Comparison of ENCODE assay signal across 1 cellular context in the genomic region with DNA sequence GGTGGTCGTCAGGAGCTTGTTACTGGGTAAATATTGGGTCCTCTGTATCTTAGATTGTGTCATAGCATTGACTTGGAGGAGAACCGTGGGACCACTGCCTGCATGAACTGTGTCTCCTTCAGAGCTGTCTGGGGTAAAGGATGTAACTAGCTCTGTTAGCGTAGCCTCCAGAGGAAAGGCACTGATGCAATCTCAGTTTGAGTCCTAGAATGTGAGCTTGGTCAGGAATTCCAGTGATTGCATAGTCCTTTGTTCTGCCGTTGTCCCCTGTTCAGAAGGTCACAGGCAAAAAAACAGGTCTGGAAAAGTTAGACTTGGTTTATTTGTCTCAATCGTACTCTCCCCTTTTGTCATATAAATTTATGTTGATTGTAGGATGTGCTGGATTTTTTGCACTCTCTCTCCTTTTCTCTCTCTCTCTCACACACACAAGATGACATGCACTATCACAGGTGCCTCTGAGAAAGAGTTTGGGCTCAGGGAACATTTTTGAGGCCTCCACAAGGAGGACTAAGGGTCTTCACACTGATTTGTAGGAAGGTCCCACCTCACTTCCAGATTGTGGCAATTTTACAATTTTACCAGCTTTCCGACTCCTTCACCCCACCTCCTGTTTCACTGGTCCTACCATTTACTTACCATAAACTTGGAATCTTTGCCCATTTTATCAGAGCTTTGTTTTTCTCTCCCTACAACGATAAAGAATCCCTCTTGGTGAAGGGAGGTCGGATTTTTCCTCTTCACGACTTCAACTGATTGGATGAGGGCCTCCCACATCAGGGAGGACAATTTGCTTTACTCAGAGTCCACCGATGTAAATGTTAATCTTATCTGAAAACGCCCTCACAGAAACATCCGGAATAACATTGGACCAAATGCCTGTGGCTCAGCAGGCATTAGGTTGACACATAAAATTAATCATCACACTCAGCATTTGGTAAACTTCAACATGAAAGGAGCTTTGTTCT.
TF ChIP-seq lines count a peak whose summit lies in the region.

No MANE protein-coding gene starts in this region.

TF ChIP-seq in HepG2, 621 proteins besides CTCF, POLR2A, EP300 and RAD21 (continued from another document and continues in another):
- TF ChIP-seq ZNF30 (CRISPR knock-in tag; IDR thresholded peaks at IDR 0.05) = no peak
- TF ChIP-seq ZFYVE20 (CRISPR knock-in tag; IDR thresholded peaks at IDR 0.05; ENCODE audit: borderline replicate concordance, low read depth) = no peak
- TF ChIP-seq, protein P1, sequence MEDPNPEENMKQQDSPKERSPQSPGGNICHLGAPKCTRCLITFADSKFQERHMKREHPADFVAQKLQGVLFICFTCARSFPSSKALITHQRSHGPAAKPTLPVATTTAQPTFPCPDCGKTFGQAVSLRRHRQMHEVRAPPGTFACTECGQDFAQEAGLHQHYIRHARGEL (CRISPR knock-in tag; IDR thresholded peaks at IDR 0.05) = 0 out of 2 replicates have a peak, but pooled peaks have one; percentile 55
- TF ChIP-seq, protein P2, sequence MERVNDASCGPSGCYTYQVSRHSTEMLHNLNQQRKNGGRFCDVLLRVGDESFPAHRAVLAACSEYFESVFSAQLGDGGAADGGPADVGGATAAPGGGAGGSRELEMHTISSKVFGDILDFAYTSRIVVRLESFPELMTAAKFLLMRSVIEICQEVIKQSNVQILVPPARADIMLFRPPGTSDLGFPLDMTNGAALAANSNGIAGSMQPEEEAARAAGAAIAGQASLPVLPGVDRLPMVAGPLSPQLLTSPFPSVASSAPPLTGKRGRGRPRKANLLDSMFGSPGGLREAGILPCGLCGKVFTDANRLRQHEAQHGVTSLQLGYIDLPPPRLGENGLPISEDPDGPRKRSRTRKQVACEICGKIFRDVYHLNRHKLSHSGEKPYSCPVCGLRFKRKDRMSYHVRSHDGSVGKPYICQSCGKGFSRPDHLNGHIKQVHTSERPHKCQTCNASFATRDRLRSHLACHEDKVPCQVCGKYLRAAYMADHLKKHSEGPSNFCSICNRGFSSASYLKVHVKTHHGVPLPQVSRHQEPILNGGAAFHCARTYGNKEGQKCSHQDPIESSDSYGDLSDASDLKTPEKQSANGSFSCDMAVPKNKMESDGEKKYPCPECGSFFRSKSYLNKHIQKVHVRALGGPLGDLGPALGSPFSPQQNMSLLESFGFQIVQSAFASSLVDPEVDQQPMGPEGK (CRISPR knock-in tag; IDR thresholded peaks at IDR 0.05) = peak; percentile 75
- no peak for TF ChIP-seq DNMT3B (CRISPR knock-in tag; conservative IDR thresholded peaks at IDR 0.05)
- no peak for TF ChIP-seq ZNF441 (CRISPR knock-in tag; IDR thresholded peaks at IDR 0.05; ENCODE audit: borderline replicate concordance)
- TF ChIP-seq, protein P3, sequence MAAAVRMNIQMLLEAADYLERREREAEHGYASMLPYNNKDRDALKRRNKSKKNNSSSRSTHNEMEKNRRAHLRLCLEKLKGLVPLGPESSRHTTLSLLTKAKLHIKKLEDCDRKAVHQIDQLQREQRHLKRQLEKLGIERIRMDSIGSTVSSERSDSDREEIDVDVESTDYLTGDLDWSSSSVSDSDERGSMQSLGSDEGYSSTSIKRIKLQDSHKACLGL (CRISPR knock-in tag; IDR thresholded peaks at IDR 0.05) = no peak
- no peak for TF ChIP-seq MAFG (CRISPR knock-in tag; IDR thresholded peaks at IDR 0.05)
- TF ChIP-seq ZNF605 (CRISPR knock-in tag; IDR thresholded peaks at IDR 0.05) = peak; percentile 58
- no peak for TF ChIP-seq ZMYM2 (CRISPR knock-in tag; IDR thresholded peaks at IDR 0.05)
- TF ChIP-seq, protein P4, sequence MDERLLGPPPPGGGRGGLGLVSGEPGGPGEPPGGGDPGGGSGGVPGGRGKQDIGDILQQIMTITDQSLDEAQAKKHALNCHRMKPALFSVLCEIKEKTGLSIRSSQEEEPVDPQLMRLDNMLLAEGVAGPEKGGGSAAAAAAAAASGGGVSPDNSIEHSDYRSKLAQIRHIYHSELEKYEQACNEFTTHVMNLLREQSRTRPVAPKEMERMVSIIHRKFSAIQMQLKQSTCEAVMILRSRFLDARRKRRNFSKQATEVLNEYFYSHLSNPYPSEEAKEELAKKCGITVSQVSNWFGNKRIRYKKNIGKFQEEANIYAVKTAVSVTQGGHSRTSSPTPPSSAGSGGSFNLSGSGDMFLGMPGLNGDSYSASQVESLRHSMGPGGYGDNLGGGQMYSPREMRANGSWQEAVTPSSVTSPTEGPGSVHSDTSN (CRISPR knock-in tag; IDR thresholded peaks at IDR 0.05) = no peak
- no peak for TF ChIP-seq ZNF496 (CRISPR knock-in tag; IDR thresholded peaks at IDR 0.05; ENCODE audit: insufficient replicate concordance)
- TF ChIP-seq, protein P5, sequence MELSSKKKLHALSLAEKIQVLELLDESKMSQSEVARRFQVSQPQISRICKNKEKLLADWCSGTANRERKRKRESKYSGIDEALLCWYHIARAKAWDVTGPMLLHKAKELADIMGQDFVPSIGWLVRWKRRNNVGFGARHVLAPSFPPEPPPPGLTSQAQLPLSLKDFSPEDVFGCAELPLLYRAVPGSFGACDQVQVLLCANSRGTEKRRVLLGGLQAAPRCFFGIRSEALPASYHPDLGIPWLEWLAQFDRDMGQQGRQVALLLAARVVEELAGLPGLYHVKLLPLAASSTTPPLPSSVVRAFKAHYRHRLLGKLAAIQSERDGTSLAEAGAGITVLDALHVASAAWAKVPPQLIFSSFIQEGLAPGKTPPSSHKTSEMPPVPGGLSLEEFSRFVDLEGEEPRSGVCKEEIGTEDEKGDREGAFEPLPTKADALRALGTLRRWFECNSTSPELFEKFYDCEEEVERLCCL (CRISPR knock-in tag; IDR thresholded peaks at IDR 0.05; ENCODE audit: borderline replicate concordance) = no peak
- no peak; the same call in 1 of the 2 replicates for TF ChIP-seq ZNF225 (CRISPR knock-in tag; IDR thresholded peaks at IDR 0.05)
- TF ChIP-seq, protein P6, sequence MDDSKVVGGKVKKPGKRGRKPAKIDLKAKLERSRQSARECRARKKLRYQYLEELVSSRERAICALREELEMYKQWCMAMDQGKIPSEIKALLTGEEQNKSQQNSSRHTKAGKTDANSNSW (CRISPR knock-in tag; IDR thresholded peaks at IDR 0.05; ENCODE audit: borderline replicate concordance) = no peak
- TF ChIP-seq, protein P7, sequence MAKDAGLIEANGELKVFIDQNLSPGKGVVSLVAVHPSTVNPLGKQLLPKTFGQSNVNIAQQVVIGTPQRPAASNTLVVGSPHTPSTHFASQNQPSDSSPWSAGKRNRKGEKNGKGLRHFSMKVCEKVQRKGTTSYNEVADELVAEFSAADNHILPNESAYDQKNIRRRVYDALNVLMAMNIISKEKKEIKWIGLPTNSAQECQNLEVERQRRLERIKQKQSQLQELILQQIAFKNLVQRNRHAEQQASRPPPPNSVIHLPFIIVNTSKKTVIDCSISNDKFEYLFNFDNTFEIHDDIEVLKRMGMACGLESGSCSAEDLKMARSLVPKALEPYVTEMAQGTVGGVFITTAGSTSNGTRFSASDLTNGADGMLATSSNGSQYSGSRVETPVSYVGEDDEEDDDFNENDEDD (CRISPR knock-in tag; IDR thresholded peaks at IDR 0.05; ENCODE audit: borderline replicate concordance) = peak; percentile 47; the same call in 1 of the 2 replicates
- peak; percentile 95 for TF ChIP-seq ASH2L (IDR thresholded peaks at IDR 0.05; ENCODE audit: insufficient read length, low read depth, low read length)
- peak; percentile 77; the same call in 1 of the 2 replicates for TF ChIP-seq SMAD3 (CRISPR knock-in tag; IDR thresholded peaks at IDR 0.05)
- no peak for TF ChIP-seq DR1 (CRISPR knock-in tag; IDR thresholded peaks at IDR 0.05)
- TF ChIP-seq ZNF7 (CRISPR knock-in tag; IDR thresholded peaks at IDR 0.05) = peak; percentile 24; the same call in 1 of the 2 replicates
- TF ChIP-seq ZEB1 (IDR thresholded peaks at IDR 0.05; ENCODE audit: insufficient replicate concordance, low read depth) = peak; percentile 50
- TF ChIP-seq ZNF629 (CRISPR knock-in tag; conservative IDR thresholded peaks at IDR 0.05) = peak; percentile 4; the same call in 1 of the 2 replicates
- 0 out of 2 replicates have a peak, but pooled peaks have one; percentile 62 for TF ChIP-seq ZBTB8A (CRISPR knock-in tag; IDR thresholded peaks at IDR 0.05; ENCODE audit: borderline replicate concordance, low read depth)
- TF ChIP-seq ATM (IDR thresholded peaks at IDR 0.05; ENCODE audit: borderline replicate concordance) = no peak
- TF ChIP-seq EZH2 (conservative IDR thresholded peaks at IDR 0.05; ENCODE audit: low read depth, low read length) = no peak
- peak; percentile 30; the same call in 1 of the 2 replicates for TF ChIP-seq SMC3 (IDR thresholded peaks at IDR 0.05; ENCODE audit: low read length)
- TF ChIP-seq ZNF772 (CRISPR knock-in tag; IDR thresholded peaks at IDR 0.05) = no peak; the same call in 1 of the 2 replicates
- TF ChIP-seq, protein P8, sequence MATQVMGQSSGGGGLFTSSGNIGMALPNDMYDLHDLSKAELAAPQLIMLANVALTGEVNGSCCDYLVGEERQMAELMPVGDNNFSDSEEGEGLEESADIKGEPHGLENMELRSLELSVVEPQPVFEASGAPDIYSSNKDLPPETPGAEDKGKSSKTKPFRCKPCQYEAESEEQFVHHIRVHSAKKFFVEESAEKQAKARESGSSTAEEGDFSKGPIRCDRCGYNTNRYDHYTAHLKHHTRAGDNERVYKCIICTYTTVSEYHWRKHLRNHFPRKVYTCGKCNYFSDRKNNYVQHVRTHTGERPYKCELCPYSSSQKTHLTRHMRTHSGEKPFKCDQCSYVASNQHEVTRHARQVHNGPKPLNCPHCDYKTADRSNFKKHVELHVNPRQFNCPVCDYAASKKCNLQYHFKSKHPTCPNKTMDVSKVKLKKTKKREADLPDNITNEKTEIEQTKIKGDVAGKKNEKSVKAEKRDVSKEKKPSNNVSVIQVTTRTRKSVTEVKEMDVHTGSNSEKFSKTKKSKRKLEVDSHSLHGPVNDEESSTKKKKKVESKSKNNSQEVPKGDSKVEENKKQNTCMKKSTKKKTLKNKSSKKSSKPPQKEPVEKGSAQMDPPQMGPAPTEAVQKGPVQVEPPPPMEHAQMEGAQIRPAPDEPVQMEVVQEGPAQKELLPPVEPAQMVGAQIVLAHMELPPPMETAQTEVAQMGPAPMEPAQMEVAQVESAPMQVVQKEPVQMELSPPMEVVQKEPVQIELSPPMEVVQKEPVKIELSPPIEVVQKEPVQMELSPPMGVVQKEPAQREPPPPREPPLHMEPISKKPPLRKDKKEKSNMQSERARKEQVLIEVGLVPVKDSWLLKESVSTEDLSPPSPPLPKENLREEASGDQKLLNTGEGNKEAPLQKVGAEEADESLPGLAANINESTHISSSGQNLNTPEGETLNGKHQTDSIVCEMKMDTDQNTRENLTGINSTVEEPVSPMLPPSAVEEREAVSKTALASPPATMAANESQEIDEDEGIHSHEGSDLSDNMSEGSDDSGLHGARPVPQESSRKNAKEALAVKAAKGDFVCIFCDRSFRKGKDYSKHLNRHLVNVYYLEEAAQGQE (IDR thresholded peaks at IDR 0.05; ENCODE audit: borderline replicate concordance in 1 of 2, low read depth in 1 of 2, low read length in 2 of 2) = 0 out of 4 replicates have a peak, but pooled peaks of 1 of the 2 experiments have one; percentile 63
- TF ChIP-seq NRL (CRISPR knock-in tag; IDR thresholded peaks at IDR 0.05; ENCODE audit: borderline replicate concordance) = no peak
- TF ChIP-seq NR3C1 (CRISPR knock-in tag; IDR thresholded peaks at IDR 0.05) = no peak
- no peak for TF ChIP-seq CBX2 (IDR thresholded peaks at IDR 0.05; ENCODE audit: low read depth, low read length)
- TF ChIP-seq CBX2 (CRISPR knock-in tag; IDR thresholded peaks at IDR 0.05; ENCODE audit: low read depth) = no peak; the same call in 1 of the 2 replicates
- peak; percentile 68 for TF ChIP-seq CREM (IDR thresholded peaks at IDR 0.05)
- no peak for TF ChIP-seq CREM (CRISPR knock-in tag; IDR thresholded peaks at IDR 0.05)
- peak; percentile 67 for TF ChIP-seq ERF (CRISPR knock-in tag; IDR thresholded peaks at IDR 0.05)
- TF ChIP-seq, protein P9, sequence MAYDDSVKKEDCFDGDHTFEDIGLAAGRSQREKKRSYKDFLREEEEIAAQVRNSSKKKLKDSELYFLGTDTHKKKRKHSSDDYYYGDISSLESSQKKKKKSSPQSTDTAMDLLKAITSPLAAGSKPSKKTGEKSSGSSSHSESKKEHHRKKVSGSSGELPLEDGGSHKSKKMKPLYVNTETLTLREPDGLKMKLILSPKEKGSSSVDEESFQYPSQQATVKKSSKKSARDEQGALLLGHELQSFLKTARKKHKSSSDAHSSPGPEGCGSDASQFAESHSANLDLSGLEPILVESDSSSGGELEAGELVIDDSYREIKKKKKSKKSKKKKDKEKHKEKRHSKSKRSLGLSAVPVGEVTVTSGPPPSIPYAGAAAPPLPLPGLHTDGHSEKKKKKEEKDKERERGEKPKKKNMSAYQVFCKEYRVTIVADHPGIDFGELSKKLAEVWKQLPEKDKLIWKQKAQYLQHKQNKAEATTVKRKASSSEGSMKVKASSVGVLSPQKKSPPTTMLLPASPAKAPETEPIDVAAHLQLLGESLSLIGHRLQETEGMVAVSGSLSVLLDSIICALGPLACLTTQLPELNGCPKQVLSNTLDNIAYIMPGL (CRISPR knock-in tag; IDR thresholded peaks at IDR 0.05; ENCODE audit: borderline replicate concordance in 1 of 2, low read depth in 1 of 2) = no peak; a peak in 1 of 4 replicates
- TF ChIP-seq ZNF326 (CRISPR knock-in tag; IDR thresholded peaks at IDR 0.05; ENCODE audit: borderline replicate concordance) = no peak
- TF ChIP-seq, protein P10, sequence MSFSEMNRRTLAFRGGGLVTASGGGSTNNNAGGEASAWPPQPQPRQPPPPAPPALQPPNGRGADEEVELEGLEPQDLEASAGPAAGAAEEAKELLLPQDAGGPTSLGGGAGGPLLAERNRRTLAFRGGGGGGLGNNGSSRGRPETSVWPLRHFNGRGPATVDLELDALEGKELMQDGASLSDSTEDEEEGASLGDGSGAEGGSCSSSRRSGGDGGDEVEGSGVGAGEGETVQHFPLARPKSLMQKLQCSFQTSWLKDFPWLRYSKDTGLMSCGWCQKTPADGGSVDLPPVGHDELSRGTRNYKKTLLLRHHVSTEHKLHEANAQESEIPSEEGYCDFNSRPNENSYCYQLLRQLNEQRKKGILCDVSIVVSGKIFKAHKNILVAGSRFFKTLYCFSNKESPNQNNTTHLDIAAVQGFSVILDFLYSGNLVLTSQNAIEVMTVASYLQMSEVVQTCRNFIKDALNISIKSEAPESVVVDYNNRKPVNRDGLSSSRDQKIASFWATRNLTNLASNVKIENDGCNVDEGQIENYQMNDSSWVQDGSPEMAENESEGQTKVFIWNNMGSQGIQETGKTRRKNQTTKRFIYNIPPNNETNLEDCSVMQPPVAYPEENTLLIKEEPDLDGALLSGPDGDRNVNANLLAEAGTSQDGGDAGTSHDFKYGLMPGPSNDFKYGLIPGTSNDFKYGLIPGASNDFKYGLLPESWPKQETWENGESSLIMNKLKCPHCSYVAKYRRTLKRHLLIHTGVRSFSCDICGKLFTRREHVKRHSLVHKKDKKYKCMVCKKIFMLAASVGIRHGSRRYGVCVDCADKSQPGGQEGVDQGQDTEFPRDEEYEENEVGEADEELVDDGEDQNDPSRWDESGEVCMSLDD (CRISPR knock-in tag; IDR thresholded peaks at IDR 0.05; ENCODE audit: borderline replicate concordance) = no peak
- TF ChIP-seq ZNF75D (CRISPR knock-in tag; IDR thresholded peaks at IDR 0.05; ENCODE audit: borderline replicate concordance) = no peak
- TF ChIP-seq ZNF350 (CRISPR knock-in tag; IDR thresholded peaks at IDR 0.05; ENCODE audit: borderline replicate concordance, low read depth) = peak; percentile 63; the same call in 1 of the 2 replicates
- TF ChIP-seq SNAPC2 (CRISPR knock-in tag; IDR thresholded peaks at IDR 0.05) = peak; percentile 65; the same call in 1 of the 2 replicates
- TF ChIP-seq ZNF484 (CRISPR knock-in tag; IDR thresholded peaks at IDR 0.05; ENCODE audit: borderline replicate concordance, low read depth) = no peak
- TF ChIP-seq PITX1 (CRISPR knock-in tag; IDR thresholded peaks at IDR 0.05) = peak; percentile 69; the same call in 1 of the 2 replicates
